In genomic region chr6:97669191-97669651, GRCh38 we compare ENCODE assay signal across 9 cellular contexts.
DNase-seq lines count a peak whose midpoint lies in the region; ATAC-seq and TF ChIP-seq lines count a peak whose summit lies in the region.
"Had no signal": no experiment of that assay in that cellular context is flagged by ENCODE, and none has a peak within 500 bp of the region (broad histone marks: within the 10 kb centered on the region; RNA-seq: fewer than 3 reads in every experiment).

No MANE protein-coding gene starts in this region.

- H3K36me3 ChIP-seq in HEK293 (ENCODE audit: control insufficient read depth in 2 of 2, insufficient read depth in 1 of 2, low read length in 2 of 2) (no peaks in the 10 kb centered on the region), rectal smooth muscle tissue (ENCODE audit: control insufficient read depth, insufficient read depth, low read length) (no peaks in the 10 kb centered on the region)

- H3K9ac ChIP-seq in rectal smooth muscle tissue (ENCODE audit: low read length) = no peak overlapping the region

- TF ChIP-seq CTCF in HEK293 (tag by site-specific recombination; IDR thresholded peaks at IDR 0.05) (no peak), foreskin keratinocyte (conservative IDR thresholded peaks at IDR 0.05) (no peak)

- peak; percentile 9 for ATAC-seq in foreskin keratinocyte

- H3K9me3 ChIP-seq in HEK293 (ENCODE audit: control insufficient read depth, insufficient read depth, low read depth, low read length) = no peaks in the 10 kb centered on the region

- H3K4me3 ChIP-seq in HEK293 (ENCODE audit: low read depth, low read length) (peak overlapping the region; percentile 16; the same call in 1 of the 2 replicates), rectal smooth muscle tissue (ENCODE audit: low read length) (peak overlapping the region; percentile 35)

- peak; percentile 43 for DNase-seq in activated CD4-positive, alpha-beta T cell treated with anti-CD3 and anti-CD28 coated beads for 48 hours
- DNase-seq in activated CD4-positive, alpha-beta T cell treated with anti-CD3 and anti-CD28 coated beads, Interleukin-2, amount 50 U/mL, for 1 hour = no peak
- DNase-seq in NCI-H2171 (lab: John Stamatoyannopoulos, UW) (peak; percentile 1), foreskin keratinocyte (no peak), NCI-H82 (lab: John Stamatoyannopoulos, UW) (no peak)
- no peak for DNase-seq in stimulated activated naive CD4-positive, alpha-beta T cell treated with Interleukin-2 at 50 U/mL for 16 hours (lab: John Stamatoyannopoulos, UW)

- H3K27me3 ChIP-seq in foreskin keratinocyte (no peaks in the 10 kb centered on the region), rectal smooth muscle tissue (ENCODE audit: control insufficient read depth, insufficient read depth, low read length) (no peaks in the 10 kb centered on the region)

- no peak overlapping the region for H3K27ac ChIP-seq in HEK293 (ENCODE audit: extremely low read depth, low read depth, low read length)
- no peak overlapping the region for H3K27ac ChIP-seq in foreskin keratinocyte
- no peak overlapping the region for H3K27ac ChIP-seq in rectal smooth muscle tissue (ENCODE audit: low read depth, low read length)
- H3K27ac ChIP-seq: C4-2B had no signal

- CTCF ChIA-PET in HEK293 (lab: Yijun Ruan, JAX) = no interaction called here

- POLR2A ChIA-PET in HEK293 (lab: Yijun Ruan, JAX) = no interaction called here

- no peaks in the 10 kb centered on the region for H3K4me1 ChIP-seq in HEK293 (ENCODE audit: control insufficient read depth, insufficient read depth, low read length)
- no peaks in the 10 kb centered on the region for H3K4me1 ChIP-seq in foreskin keratinocyte
- H3K4me1 ChIP-seq in rectal smooth muscle tissue (ENCODE audit: control insufficient read depth, insufficient read depth, low read length) = no peaks in the 10 kb centered on the region

TF ChIP-seq in HEK293, 187 proteins besides CTCF, POLR2A, EP300 and RAD21:
- TF ChIP-seq ZNF549 (tag by site-specific recombination; IDR thresholded peaks at IDR 0.05) (no peak), ZNF747 (tag by site-specific recombination; IDR thresholded peaks at IDR 0.05) (no peak), ZBTB11 (tag by site-specific recombination; conservative IDR thresholded peaks at IDR 0.05; ENCODE audit: low read depth) (no peak), ZBTB44 (tag by site-specific recombination; IDR thresholded peaks at IDR 0.05) (no peak), SCRT2 (tag by site-specific recombination; IDR thresholded peaks at IDR 0.05) (no peak), RBAK (tag by site-specific recombination; IDR thresholded peaks at IDR 0.05) (no peak), ZNF292 (tag by site-specific recombination; IDR thresholded peaks at IDR 0.05; ENCODE audit: borderline replicate concordance, low read depth) (no peak), ZNF629 (tag by site-specific recombination; IDR thresholded peaks at IDR 0.05) (no peak), ZSCAN30 (tag by site-specific recombination; IDR thresholded peaks at IDR 0.05) (no peak), ZNF707 (tag by site-specific recombination; IDR thresholded peaks at IDR 0.05) (no peak)

Comparison
In these comparisons a context has a peak if more than half of its experiments do, and no peak if none do; other contexts are left out.
1. DNase-seq: peak in activated CD4-positive, alpha-beta T cell treated with anti-CD3 and anti-CD28 coated beads for 48 hours (single experiment) and NCI-H2171 (single experiment); none in activated CD4-positive, alpha-beta T cell treated with anti-CD3 and anti-CD28 coated beads, Interleukin-2, amount 50 U/mL, for 1 hour (single experiment), foreskin keratinocyte (0 of 2), stimulated activated naive CD4-positive, alpha-beta T cell treated with Interleukin-2 at 50 U/mL for 16 hours (single experiment) and NCI-H82 (single experiment).